7 cellular contexts compared by ENCODE assay signal in the genomic region with DNA sequence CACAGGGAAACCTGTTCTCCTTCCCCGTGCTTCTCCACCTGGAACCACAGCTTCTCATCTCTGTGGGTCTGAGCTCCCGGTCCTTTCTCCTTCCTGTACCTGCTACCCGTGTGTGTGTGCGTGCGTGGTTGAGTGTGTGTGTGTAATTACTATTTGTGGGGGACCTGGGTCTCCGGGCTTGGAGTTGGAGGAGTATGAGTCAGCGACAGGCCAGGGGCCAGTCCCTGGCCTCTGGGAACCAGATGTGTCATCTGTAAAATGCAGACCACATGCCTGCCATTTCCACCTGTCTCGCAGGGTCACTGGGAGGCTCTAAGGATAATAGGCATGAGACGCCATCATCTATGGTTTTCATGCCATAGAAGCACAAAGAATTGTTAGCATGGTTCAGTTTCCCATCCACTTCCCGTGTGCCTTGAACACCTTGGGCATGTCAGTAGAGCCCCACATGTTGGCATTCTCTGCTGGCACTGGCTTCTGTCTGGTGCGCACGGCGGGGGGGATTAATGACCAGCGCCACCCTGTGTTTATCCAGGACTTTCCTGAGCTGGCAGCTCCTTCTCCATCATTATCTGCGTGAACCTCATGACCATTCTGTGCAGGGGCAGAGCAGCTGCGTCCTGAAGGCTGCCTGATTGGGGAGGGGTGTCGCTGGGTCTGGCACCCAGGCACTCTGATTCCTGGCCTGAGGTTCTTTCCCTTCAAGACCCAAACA. TPM values are rescaled to one million over a fixed set of nuclear protein-coding genes. Genes with fewer than 3 reads are reported as not detected.
DNase-seq lines count a peak whose midpoint lies in the region; FAIRE-seq and TF ChIP-seq lines count a peak whose summit lies in the region.

No MANE protein-coding gene starts in this region.

- H3K79me2 ChIP-seq in keratinocyte (ENCODE audit: control insufficient read depth, insufficient read depth, low read length), result peaks cover 21% of the 10 kb centered on the region

- peaks cover 10% of the 10 kb centered on the region; the same call in 1 of the 2 replicates for H3K4me1 ChIP-seq in HUES6 (ENCODE audit: control insufficient read depth, insufficient read depth, low read length)
- peaks cover 15% of the 10 kb centered on the region for H3K4me1 ChIP-seq in keratinocyte (ENCODE audit: control insufficient read depth, extremely low read depth, insufficient read depth, low read length)
- H3K4me1 ChIP-seq in suprapubic skin, result peaks cover 27% of the 10 kb centered on the region

- H3K4me2 ChIP-seq in keratinocyte (ENCODE audit: control insufficient read depth, extremely low read depth, insufficient read depth, low read depth, low read length), result peak overlapping the region; percentile 70

- peaks cover 39% of the 10 kb centered on the region for H3K36me3 ChIP-seq in HUES6 (ENCODE audit: control insufficient read depth, insufficient read depth, low read length)
- H3K36me3 ChIP-seq in keratinocyte (ENCODE audit: control insufficient read depth in 2 of 2, extremely low read depth in 1 of 2, insufficient read depth in 2 of 2, low read length in 2 of 2), result peaks cover 0 to 10% of the 10 kb centered on the region in 2 experiments
- peaks cover 31% of the 10 kb centered on the region for H3K36me3 ChIP-seq in suprapubic skin

- no peaks in the 10 kb centered on the region for H3K9me1 ChIP-seq in keratinocyte (ENCODE audit: control insufficient read depth, extremely low read depth, insufficient read depth, low read length)

- no peak for DNase-seq in astrocyte of the spinal cord (ENCODE audit: low read depth, low spot score)
- DNase-seq in keratinocyte (ENCODE audit: low read depth, low spot score), result no peak
- no peak for DNase-seq in suprapubic skin (ENCODE audit: low spot score in 2 of 2)
- no peak for DNase-seq in NCI-H128 (lab: John Stamatoyannopoulos, UW; ENCODE audit: unreplicated experiment)
- DNase-seq in iPS-NIHi11 (ENCODE audit: low spot score), result no peak
- DNase-seq in AML-193 (lab: John Stamatoyannopoulos, UW), result no peak

- no peak overlapping the region for H2AFZ ChIP-seq in keratinocyte (ENCODE audit: control insufficient read depth, low read length)

- WGBS in suprapubic skin, result 69% methylated on average over 9 of the region's 17 CpGs

- TF ChIP-seq POLR2A in suprapubic skin (IDR thresholded peaks at IDR 0.05), result no peak

- H3K4me3 ChIP-seq in HUES6 (ENCODE audit: low read depth, low read length), result peak overlapping the region; percentile 94
- H3K4me3 ChIP-seq in astrocyte of the spinal cord (ENCODE audit: low read depth, low read length), result peak overlapping the region; percentile 92
- peak overlapping the region; percentile 69 to 88 (median 82) for H3K4me3 ChIP-seq in keratinocyte (ENCODE audit: control insufficient read depth in 2 of 3, extremely low read depth in 1 of 3, insufficient read depth in 2 of 3, low read depth in 1 of 3, low read length in 3 of 3)
- peak overlapping the region; percentile 59 for H3K4me3 ChIP-seq in suprapubic skin

- TF ChIP-seq EP300 in suprapubic skin (IDR thresholded peaks at IDR 0.05), result no peak

- H3K9ac ChIP-seq in HUES6 (ENCODE audit: low read length) (no peak overlapping the region), keratinocyte (ENCODE audit: control insufficient read depth, extremely low read depth, insufficient read depth, low read length) (peak overlapping the region; percentile 76)

- dilution Hi-C loops in keratinocyte (cut with MboI; ENCODE audit: extremely low pct_ligation_motif_present, low sequenced_read_pairs), result no loop called here

- H3K27me3 ChIP-seq in HUES6 (ENCODE audit: control insufficient read depth, insufficient read depth, low read length) (no peaks in the 10 kb centered on the region), keratinocyte (ENCODE audit: control insufficient read depth, extremely low read depth, insufficient read depth, low read length) (no peaks in the 10 kb centered on the region), suprapubic skin (no peaks in the 10 kb centered on the region)

- no peaks in the 10 kb centered on the region for H3K9me3 ChIP-seq in HUES6 (ENCODE audit: control insufficient read depth, insufficient read depth, low read depth, low read length)
- no peaks in the 10 kb centered on the region for H3K9me3 ChIP-seq in keratinocyte (ENCODE audit: control insufficient read depth, low read depth, low read length)
- H3K9me3 ChIP-seq in suprapubic skin, result no peaks in the 10 kb centered on the region

- TF ChIP-seq CTCF in astrocyte of the spinal cord (IDR thresholded peaks at IDR 0.05; ENCODE audit: low read depth, low read length) (no peak), keratinocyte (optimal IDR thresholded peaks at IDR 0.05 in 1 of 3, IDR thresholded peaks at IDR 0.05 in 1 of 3, conservative IDR thresholded peaks at IDR 0.05 in 1 of 3; ENCODE audit: extremely low read depth in 1 of 3, insufficient read depth in 2 of 3, low read length in 3 of 3) (peak in 1 of 3 experiments; percentile 17), suprapubic skin (IDR thresholded peaks at IDR 0.05) (no peak)

- H3K27ac ChIP-seq in HUES6 (ENCODE audit: low read depth, low read length) (no peak overlapping the region), keratinocyte (ENCODE audit: control insufficient read depth, insufficient read depth, low read length) (no peak overlapping the region), suprapubic skin (no peak overlapping the region)

- in situ Hi-C loops in astrocyte of the spinal cord (cut with HindIII; ENCODE audit: low sequenced_read_pairs), result no loop called here

- H4K20me1 ChIP-seq in keratinocyte (ENCODE audit: control insufficient read depth, extremely low read depth, insufficient read depth, low read length), result no peaks in the 10 kb centered on the region

- no peak for FAIRE-seq in keratinocyte (lab: Jason Lieb, UNC)

RNA-seq across cellular contexts. Expression of a gene that starts 1.5 kb away (rescaled TPM):
- 6.0 to 8.7 TPM (median 8.1 TPM) in 3 replicates for polyA plus RNA-seq in keratinocyte
- polyA plus RNA-seq in keratinocyte (2011; ENCODE audit: low read depth), result 5.8 TPM
- 5.4 and 14.2 TPM in 2 replicates for polyA plus RNA-seq in keratinocyte (2011; cell fraction: cytosol; rRNA removed)
- polyA plus RNA-seq in keratinocyte (2011; cell fraction: nucleus; rRNA removed), result 10.3 and 13.3 TPM in 2 replicates
- 6.9 and 10.2 TPM in 2 replicates for polyA plus RNA-seq in keratinocyte (2012; ENCODE audit: low replicate concordance)
- polyA minus RNA-seq in keratinocyte, result 2.6 to 4.1 TPM (median 4.0 TPM) in 3 replicates
- 16.9 TPM for polyA minus RNA-seq in keratinocyte (2011; cell fraction: cytosol; rRNA and poly(A)+ RNA removed)
- 6.2 and 8.1 TPM in 2 replicates for polyA minus RNA-seq in keratinocyte (2011; cell fraction: nucleus; rRNA and poly(A)+ RNA removed)
- 10 to 100 TPM; 18.3 to 22.5 (median 20.9) TPM for total RNA-seq in suprapubic skin

RNA-seq across cellular contexts. Expression of a gene that starts 14.8 kb away (rescaled TPM):
- not detected in 3 replicates for polyA plus RNA-seq in keratinocyte
- not detected for polyA plus RNA-seq in keratinocyte (2011; ENCODE audit: low read depth)
- not detected in 2 replicates for polyA plus RNA-seq in keratinocyte (2011; cell fraction: cytosol; rRNA removed)
- not detected in 2 replicates for polyA plus RNA-seq in keratinocyte (2011; cell fraction: nucleus; rRNA removed)
- polyA plus RNA-seq in keratinocyte (2012; ENCODE audit: low replicate concordance), result not detected in 2 replicates
- polyA minus RNA-seq in keratinocyte, result not detected in 3 replicates
- not detected for polyA minus RNA-seq in keratinocyte (2011; cell fraction: cytosol; rRNA and poly(A)+ RNA removed)
- not detected in 2 replicates for polyA minus RNA-seq in keratinocyte (2011; cell fraction: nucleus; rRNA and poly(A)+ RNA removed)
- not detected for total RNA-seq in suprapubic skin

RNA-seq across cellular contexts. Expression of a gene that starts 20.9 kb away (rescaled TPM):
- 0.51 to 1.1 TPM (median 0.62 TPM) in 3 replicates for polyA plus RNA-seq in keratinocyte
- 1.5 TPM for polyA plus RNA-seq in keratinocyte (2011; ENCODE audit: low read depth)
- 0.77 and 2.4 TPM in 2 replicates for polyA plus RNA-seq in keratinocyte (2011; cell fraction: cytosol; rRNA removed)
- 1.4 and 2.0 TPM in 2 replicates for polyA plus RNA-seq in keratinocyte (2011; cell fraction: nucleus; rRNA removed)
- polyA plus RNA-seq in keratinocyte (2012; ENCODE audit: low replicate concordance), result 6.4 and 6.6 TPM in 2 replicates
- 1.2 to 4.8 TPM (median 1.5 TPM) in 3 replicates for polyA minus RNA-seq in keratinocyte
- 7.5 TPM for polyA minus RNA-seq in keratinocyte (2011; cell fraction: cytosol; rRNA and poly(A)+ RNA removed)
- polyA minus RNA-seq in keratinocyte (2011; cell fraction: nucleus; rRNA and poly(A)+ RNA removed), result 2.0 and 2.6 TPM in 2 replicates
- 10 to 100 TPM; 14.0 to 18.0 (median 16.4) TPM for total RNA-seq in suprapubic skin

RNA-seq across cellular contexts. Expression of a gene that starts 48.5 kb away (rescaled TPM):
- 0.28 to 0.67 TPM (median 0.31 TPM) in 3 replicates for polyA plus RNA-seq in keratinocyte
- 3.2 TPM for polyA plus RNA-seq in keratinocyte (2011; ENCODE audit: low read depth)
- 1.0 and 1.5 TPM in 2 replicates for polyA plus RNA-seq in keratinocyte (2011; cell fraction: cytosol; rRNA removed)
- polyA plus RNA-seq in keratinocyte (2011; cell fraction: nucleus; rRNA removed), result 0.81 and 0.87 TPM in 2 replicates
- polyA plus RNA-seq in keratinocyte (2012; ENCODE audit: low replicate concordance), result 0.40 and 2.2 TPM in 2 replicates
- polyA minus RNA-seq in keratinocyte, result 0.74 TPM in 1 of 3 replicates, not detected in the others
- not detected for polyA minus RNA-seq in keratinocyte (2011; cell fraction: cytosol; rRNA and poly(A)+ RNA removed)
- polyA minus RNA-seq in keratinocyte (2011; cell fraction: nucleus; rRNA and poly(A)+ RNA removed), result 0.93 TPM in 1 of 2 replicates, not detected in the other
- total RNA-seq in suprapubic skin, result 10 to 100 TPM in 1 of 4 donors, 1 to 10 TPM in 3; 2.6 to 11.9 (median 6.1) TPM
